8 cellular contexts compared by ENCODE assay signal in the genomic region with DNA sequence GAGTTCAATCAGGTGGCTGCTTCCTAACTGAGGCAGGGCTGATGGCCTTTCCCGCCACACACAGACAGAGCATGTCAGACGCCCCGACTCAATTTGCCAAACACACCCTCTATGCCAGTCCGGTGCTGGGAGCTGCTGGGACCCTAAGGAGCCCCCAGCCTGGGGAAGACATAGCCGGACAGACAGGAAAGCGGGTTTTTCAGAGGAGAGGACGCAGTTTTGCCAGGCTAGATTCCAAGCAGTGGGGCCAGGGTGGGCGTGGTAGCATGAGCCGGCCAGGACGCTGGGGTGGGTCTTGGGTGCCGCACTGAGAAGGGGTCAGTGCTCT. TPM values are rescaled to one million over a fixed set of nuclear protein-coding genes. Genes with fewer than 3 reads are reported as not detected.
A peak's percentile ranks its signal among the peaks of the same experiment; 100 is the strongest.
DNase-seq lines count a peak whose midpoint lies in the region; ATAC-seq and TF ChIP-seq lines count a peak whose summit lies in the region.

No MANE protein-coding gene starts in this region.

- DNase-seq in CD14-positive monocyte (ENCODE audit: low spot score), result no peak
- DNase-seq in LNCaP clone FGC (ENCODE audit: low read depth), result no peak
- no peak for DNase-seq in NCI-H345 (lab: John Stamatoyannopoulos, UW)
- no peak for DNase-seq in NCI-H2227 (lab: John Stamatoyannopoulos, UW; ENCODE audit: unreplicated experiment)

- peaks cover 0 to 3% (median 2%) of the 10 kb centered on the region in 3 donors for H3K27me3 Mint-ChIP-seq in CD14-positive monocyte (ENCODE audit: low read depth in 3 of 3)
- H3K27me3 Mint-ChIP-seq in dendritic cell treated with granulocyte-macrophage colony-stimulating factor and Interleukin-4, amounts not matched to agents 40 ng/mL and 50 ng/mL, for 4 days, result no peaks in the 10 kb centered on the region

- no peaks in the 10 kb centered on the region for H3K27me3 ChIP-seq in neuron (ENCODE audit: insufficient read depth, low read length)

- ATAC-seq in GM18519 (IDR thresholded peaks at IDR 0.05; ENCODE audit: low FRiP score, unreplicated experiment) (no peak), HG03521 (IDR thresholded peaks at IDR 0.05; ENCODE audit: unreplicated experiment) (no peak)

- intact Hi-C loops in CD14-positive monocyte (cut with micrococcal nuclease), result loop anchor here in 1 of 2 donors (5.0 kb wide), 1 partner anchor 35 kb away; a partner anchor contains a TSS
- intact Hi-C loops in dendritic cell treated with granulocyte-macrophage colony-stimulating factor and Interleukin-4, amounts not matched to agents 40 ng/mL and 50 ng/mL, for 4 days (cut with micrococcal nuclease), result loop anchor here (5.0 kb wide), 1 partner anchor 35 kb away; a partner anchor contains a TSS

- peak overlapping the region; percentile 46 to 87 (median 82) for H3K27ac Mint-ChIP-seq in CD14-positive monocyte
- peak overlapping the region; percentile 76 for H3K27ac Mint-ChIP-seq in dendritic cell treated with granulocyte-macrophage colony-stimulating factor and Interleukin-4, amounts not matched to agents 40 ng/mL and 50 ng/mL, for 4 days

- peaks cover 50% of the 10 kb centered on the region for H3K4me1 Mint-ChIP-seq in CD14-positive monocyte
- H3K4me1 Mint-ChIP-seq in dendritic cell treated with granulocyte-macrophage colony-stimulating factor and Interleukin-4, amounts not matched to agents 40 ng/mL and 50 ng/mL, for 4 days (ENCODE audit: low read depth), result peaks cover 65% of the 10 kb centered on the region

- H3K4me3 ChIP-seq in LNCaP clone FGC (ENCODE audit: low read depth, low read length) (peak overlapping the region; percentile 43), neuron (ENCODE audit: low read length) (peak overlapping the region; percentile 58)

- no peak for TF ChIP-seq CTCF in CD14-positive monocyte (IDR thresholded peaks at IDR 0.05)
- no peak for TF ChIP-seq CTCF in LNCaP clone FGC (IDR thresholded peaks at IDR 0.05; ENCODE audit: control insufficient read depth, extremely low read depth, insufficient read depth)

- H3K9me3 Mint-ChIP-seq in CD14-positive monocyte, result peaks cover 0 to 2% (median 0%) of the 10 kb centered on the region in 7 donors
- no peaks in the 10 kb centered on the region for H3K9me3 Mint-ChIP-seq in dendritic cell treated with granulocyte-macrophage colony-stimulating factor and Interleukin-4, amounts not matched to agents 40 ng/mL and 50 ng/mL, for 4 days

- peaks cover under 1% of the 10 kb centered on the region for H3K36me3 ChIP-seq in neuron (ENCODE audit: insufficient read depth, low read length)

- H3K4me1 ChIP-seq in neuron (ENCODE audit: insufficient read depth, low read length), result peaks cover 15% of the 10 kb centered on the region

- no peaks in the 10 kb centered on the region for H3K9me3 ChIP-seq in neuron (ENCODE audit: low read length)

- H3K4me3 Mint-ChIP-seq in CD14-positive monocyte, result peak overlapping the region; percentile 68 to 75
- peak overlapping the region; percentile 69 for H3K4me3 Mint-ChIP-seq in dendritic cell treated with granulocyte-macrophage colony-stimulating factor and Interleukin-4, amounts not matched to agents 40 ng/mL and 50 ng/mL, for 4 days

- H2AFZ ChIP-seq in neuron (ENCODE audit: low read depth, low read length), result peak overlapping the region; percentile 55

- peaks cover 54 to 68% of the 10 kb centered on the region in 2 donors for H3K36me3 Mint-ChIP-seq in CD14-positive monocyte
- H3K36me3 Mint-ChIP-seq in dendritic cell treated with granulocyte-macrophage colony-stimulating factor and Interleukin-4, amounts not matched to agents 40 ng/mL and 50 ng/mL, for 4 days (ENCODE audit: low read depth), result peaks cover 63% of the 10 kb centered on the region

RNA-seq across cellular contexts. Expression of a gene that starts 19.8 kb away (rescaled TPM):
- 10 to 100 TPM in 1 of 2 donors, 1 to 10 TPM in 1; 6.8 to 12.4 TPM for polyA plus RNA-seq in CD14-positive monocyte

RNA-seq across cellular contexts. Expression of a gene that starts 30.6 kb away (rescaled TPM):
- 1 to 10 TPM; 7.8 to 7.9 TPM for polyA plus RNA-seq in CD14-positive monocyte

RNA-seq across cellular contexts. Expression of a gene that starts 35.6 kb away (rescaled TPM):
- 1 to 10 TPM in 1 of 2 donors, under 1 TPM in 1; 0.99 to 2.0 TPM for polyA plus RNA-seq in CD14-positive monocyte

RNA-seq across cellular contexts. Expression of a gene that starts 56.3 kb away (rescaled TPM):
- 1,000 to 10,000 TPM; 4,550 to 6,022 TPM for polyA plus RNA-seq in CD14-positive monocyte
